Comparison of ENCODE assay signal across 1 cellular context in the genomic region with DNA sequence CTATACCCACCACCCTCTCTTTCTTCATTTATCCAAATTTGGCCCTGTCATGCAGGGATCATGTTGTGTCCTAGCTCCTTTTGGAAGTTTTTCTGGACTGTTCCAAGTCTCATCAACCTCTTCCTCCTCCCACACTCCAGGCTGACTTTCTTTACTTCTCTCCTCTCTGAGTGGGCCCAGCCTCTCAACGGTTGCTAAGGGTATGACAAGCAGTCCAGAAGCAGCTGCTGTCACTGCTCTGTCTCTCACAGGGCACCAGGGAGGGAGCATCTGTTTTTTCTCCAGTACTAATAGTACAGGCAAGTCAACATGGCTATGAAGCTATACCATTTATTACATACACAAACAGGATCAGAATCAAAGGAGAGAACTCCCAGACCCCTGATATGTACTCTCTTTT.
TF ChIP-seq lines count a peak whose summit lies in the region.

No MANE protein-coding gene starts in this region.

TF ChIP-seq in WTC11, 78 proteins besides CTCF, POLR2A, EP300 and RAD21:
- TF ChIP-seq RORB (CRISPR knock-in tag; IDR thresholded peaks at IDR 0.05) (no peak), RELA (CRISPR knock-in tag; IDR thresholded peaks at IDR 0.05; ENCODE audit: borderline replicate concordance) (no peak), SOX15 (CRISPR knock-in tag; IDR thresholded peaks at IDR 0.05) (no peak), GABPB1 (CRISPR knock-in tag; IDR thresholded peaks at IDR 0.05) (no peak), HMGA2 (CRISPR knock-in tag; IDR thresholded peaks at IDR 0.05) (no peak), ZNF232 (CRISPR knock-in tag; IDR thresholded peaks at IDR 0.05) (no peak)
- TF ChIP-seq, protein P1, sequence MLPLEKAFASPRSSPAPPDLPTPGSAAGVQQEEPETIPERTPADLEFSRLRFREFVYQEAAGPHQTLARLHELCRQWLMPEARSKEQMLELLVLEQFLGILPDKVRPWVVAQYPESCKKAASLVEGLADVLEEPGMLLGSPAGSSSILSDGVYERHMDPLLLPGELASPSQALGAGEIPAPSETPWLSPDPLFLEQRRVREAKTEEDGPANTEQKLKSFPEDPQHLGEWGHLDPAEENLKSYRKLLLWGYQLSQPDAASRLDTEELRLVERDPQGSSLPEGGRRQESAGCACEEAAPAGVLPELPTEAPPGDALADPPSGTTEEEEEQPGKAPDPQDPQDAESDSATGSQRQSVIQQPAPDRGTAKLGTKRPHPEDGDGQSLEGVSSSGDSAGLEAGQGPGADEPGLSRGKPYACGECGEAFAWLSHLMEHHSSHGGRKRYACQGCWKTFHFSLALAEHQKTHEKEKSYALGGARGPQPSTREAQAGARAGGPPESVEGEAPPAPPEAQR (CRISPR knock-in tag; IDR thresholded peaks at IDR 0.05), result no peak
- TF ChIP-seq, protein P2, sequence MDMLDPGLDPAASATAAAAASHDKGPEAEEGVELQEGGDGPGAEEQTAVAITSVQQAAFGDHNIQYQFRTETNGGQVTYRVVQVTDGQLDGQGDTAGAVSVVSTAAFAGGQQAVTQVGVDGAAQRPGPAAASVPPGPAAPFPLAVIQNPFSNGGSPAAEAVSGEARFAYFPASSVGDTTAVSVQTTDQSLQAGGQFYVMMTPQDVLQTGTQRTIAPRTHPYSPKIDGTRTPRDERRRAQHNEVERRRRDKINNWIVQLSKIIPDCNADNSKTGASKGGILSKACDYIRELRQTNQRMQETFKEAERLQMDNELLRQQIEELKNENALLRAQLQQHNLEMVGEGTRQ (CRISPR knock-in tag; IDR thresholded peaks at IDR 0.05), result no peak
- TF ChIP-seq, protein P3, sequence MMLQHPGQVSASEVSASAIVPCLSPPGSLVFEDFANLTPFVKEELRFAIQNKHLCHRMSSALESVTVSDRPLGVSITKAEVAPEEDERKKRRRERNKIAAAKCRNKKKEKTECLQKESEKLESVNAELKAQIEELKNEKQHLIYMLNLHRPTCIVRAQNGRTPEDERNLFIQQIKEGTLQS (CRISPR knock-in tag; conservative IDR thresholded peaks at IDR 0.05), result no peak
- TF ChIP-seq, protein P4, sequence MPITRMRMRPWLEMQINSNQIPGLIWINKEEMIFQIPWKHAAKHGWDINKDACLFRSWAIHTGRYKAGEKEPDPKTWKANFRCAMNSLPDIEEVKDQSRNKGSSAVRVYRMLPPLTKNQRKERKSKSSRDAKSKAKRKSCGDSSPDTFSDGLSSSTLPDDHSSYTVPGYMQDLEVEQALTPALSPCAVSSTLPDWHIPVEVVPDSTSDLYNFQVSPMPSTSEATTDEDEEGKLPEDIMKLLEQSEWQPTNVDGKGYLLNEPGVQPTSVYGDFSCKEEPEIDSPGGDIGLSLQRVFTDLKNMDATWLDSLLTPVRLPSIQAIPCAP (CRISPR knock-in tag; IDR thresholded peaks at IDR 0.05), result no peak
- TF ChIP-seq, protein P5, sequence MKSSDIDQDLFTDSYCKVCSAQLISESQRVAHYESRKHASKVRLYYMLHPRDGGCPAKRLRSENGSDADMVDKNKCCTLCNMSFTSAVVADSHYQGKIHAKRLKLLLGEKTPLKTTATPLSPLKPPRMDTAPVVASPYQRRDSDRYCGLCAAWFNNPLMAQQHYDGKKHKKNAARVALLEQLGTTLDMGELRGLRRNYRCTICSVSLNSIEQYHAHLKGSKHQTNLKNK (CRISPR knock-in tag; IDR thresholded peaks at IDR 0.05), result no peak
- TF ChIP-seq, protein P6, sequence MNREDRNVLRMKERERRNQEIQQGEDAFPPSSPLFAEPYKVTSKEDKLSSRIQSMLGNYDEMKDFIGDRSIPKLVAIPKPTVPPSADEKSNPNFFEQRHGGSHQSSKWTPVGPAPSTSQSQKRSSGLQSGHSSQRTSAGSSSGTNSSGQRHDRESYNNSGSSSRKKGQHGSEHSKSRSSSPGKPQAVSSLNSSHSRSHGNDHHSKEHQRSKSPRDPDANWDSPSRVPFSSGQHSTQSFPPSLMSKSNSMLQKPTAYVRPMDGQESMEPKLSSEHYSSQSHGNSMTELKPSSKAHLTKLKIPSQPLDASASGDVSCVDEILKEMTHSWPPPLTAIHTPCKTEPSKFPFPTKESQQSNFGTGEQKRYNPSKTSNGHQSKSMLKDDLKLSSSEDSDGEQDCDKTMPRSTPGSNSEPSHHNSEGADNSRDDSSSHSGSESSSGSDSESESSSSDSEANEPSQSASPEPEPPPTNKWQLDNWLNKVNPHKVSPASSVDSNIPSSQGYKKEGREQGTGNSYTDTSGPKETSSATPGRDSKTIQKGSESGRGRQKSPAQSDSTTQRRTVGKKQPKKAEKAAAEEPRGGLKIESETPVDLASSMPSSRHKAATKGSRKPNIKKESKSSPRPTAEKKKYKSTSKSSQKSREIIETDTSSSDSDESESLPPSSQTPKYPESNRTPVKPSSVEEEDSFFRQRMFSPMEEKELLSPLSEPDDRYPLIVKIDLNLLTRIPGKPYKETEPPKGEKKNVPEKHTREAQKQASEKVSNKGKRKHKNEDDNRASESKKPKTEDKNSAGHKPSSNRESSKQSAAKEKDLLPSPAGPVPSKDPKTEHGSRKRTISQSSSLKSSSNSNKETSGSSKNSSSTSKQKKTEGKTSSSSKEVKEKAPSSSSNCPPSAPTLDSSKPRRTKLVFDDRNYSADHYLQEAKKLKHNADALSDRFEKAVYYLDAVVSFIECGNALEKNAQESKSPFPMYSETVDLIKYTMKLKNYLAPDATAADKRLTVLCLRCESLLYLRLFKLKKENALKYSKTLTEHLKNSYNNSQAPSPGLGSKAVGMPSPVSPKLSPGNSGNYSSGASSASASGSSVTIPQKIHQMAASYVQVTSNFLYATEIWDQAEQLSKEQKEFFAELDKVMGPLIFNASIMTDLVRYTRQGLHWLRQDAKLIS (CRISPR knock-in tag; IDR thresholded peaks at IDR 0.05; ENCODE audit: borderline replicate concordance), result no peak
- TF ChIP-seq, protein P7, sequence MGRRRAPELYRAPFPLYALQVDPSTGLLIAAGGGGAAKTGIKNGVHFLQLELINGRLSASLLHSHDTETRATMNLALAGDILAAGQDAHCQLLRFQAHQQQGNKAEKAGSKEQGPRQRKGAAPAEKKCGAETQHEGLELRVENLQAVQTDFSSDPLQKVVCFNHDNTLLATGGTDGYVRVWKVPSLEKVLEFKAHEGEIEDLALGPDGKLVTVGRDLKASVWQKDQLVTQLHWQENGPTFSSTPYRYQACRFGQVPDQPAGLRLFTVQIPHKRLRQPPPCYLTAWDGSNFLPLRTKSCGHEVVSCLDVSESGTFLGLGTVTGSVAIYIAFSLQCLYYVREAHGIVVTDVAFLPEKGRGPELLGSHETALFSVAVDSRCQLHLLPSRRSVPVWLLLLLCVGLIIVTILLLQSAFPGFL (CRISPR knock-in tag; IDR thresholded peaks at IDR 0.05; ENCODE audit: borderline replicate concordance), result no peak
- TF ChIP-seq, protein P8, sequence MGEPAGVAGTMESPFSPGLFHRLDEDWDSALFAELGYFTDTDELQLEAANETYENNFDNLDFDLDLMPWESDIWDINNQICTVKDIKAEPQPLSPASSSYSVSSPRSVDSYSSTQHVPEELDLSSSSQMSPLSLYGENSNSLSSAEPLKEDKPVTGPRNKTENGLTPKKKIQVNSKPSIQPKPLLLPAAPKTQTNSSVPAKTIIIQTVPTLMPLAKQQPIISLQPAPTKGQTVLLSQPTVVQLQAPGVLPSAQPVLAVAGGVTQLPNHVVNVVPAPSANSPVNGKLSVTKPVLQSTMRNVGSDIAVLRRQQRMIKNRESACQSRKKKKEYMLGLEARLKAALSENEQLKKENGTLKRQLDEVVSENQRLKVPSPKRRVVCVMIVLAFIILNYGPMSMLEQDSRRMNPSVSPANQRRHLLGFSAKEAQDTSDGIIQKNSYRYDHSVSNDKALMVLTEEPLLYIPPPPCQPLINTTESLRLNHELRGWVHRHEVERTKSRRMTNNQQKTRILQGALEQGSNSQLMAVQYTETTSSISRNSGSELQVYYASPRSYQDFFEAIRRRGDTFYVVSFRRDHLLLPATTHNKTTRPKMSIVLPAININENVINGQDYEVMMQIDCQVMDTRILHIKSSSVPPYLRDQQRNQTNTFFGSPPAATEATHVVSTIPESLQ (CRISPR knock-in tag; IDR thresholded peaks at IDR 0.05), result no peak
